ENCODE assay signal across 30 cellular contexts in genomic region chr10:84314269-84314668, GRCh38. TPM values are rescaled to one million over a fixed set of nuclear protein-coding genes. Genes with fewer than 3 reads are reported as not detected.
DNase-seq lines count a peak whose midpoint lies in the region; ATAC-seq and TF ChIP-seq lines count a peak whose summit lies in the region.
"Had no signal": no experiment of that assay in that cellular context is flagged by ENCODE, and none has a peak within 500 bp of the region (broad histone marks: within the 10 kb centered on the region; RNA-seq: fewer than 3 reads in every experiment).

No MANE protein-coding gene starts in this region.

- no peak overlapping the region for H3K4me2 ChIP-seq in DND-41 (ENCODE audit: insufficient read depth, low read length)
- H3K4me2 ChIP-seq in trophoblast cell (ENCODE audit: low read length): no peak overlapping the region
- H3K4me2 ChIP-seq: smooth muscle cell had no signal

- H4K8ac ChIP-seq in trophoblast cell (ENCODE audit: low read depth, low read length): no peak overlapping the region

- POLR2A ChIA-PET in Panc1 (lab: Charles Lee): no interaction called here

- no peaks in the 10 kb centered on the region for H3K36me3 ChIP-seq in DND-41 (ENCODE audit: insufficient read depth, low read length)
- H3K36me3 ChIP-seq in Panc1 (ENCODE audit: control insufficient read depth, insufficient read depth, low read length): no peaks in the 10 kb centered on the region
- H3K36me3 ChIP-seq in trophoblast cell (ENCODE audit: control insufficient read depth in 1 of 2, insufficient read depth in 2 of 2, low read length in 2 of 2): no peaks in the 10 kb centered on the region
- H3K36me3 ChIP-seq: thoracic aorta, vagina had no signal

- H3K27ac Mint-ChIP-seq in endothelial cell (ENCODE audit: unreplicated experiment): peak overlapping the region; percentile 39
- H3K27ac Mint-ChIP-seq: activated naive CD8-positive, alpha-beta T cell; B cell; CD4-positive, alpha-beta memory T cell; T-helper 17 cell had no signal

- H2BK12ac ChIP-seq in trophoblast cell (ENCODE audit: low read length): peak overlapping the region; percentile 93

- H3K9ac ChIP-seq in DND-41 (ENCODE audit: low read depth, low read length) (no peak overlapping the region), trophoblast cell (ENCODE audit: low read length) (no peak overlapping the region)

- peak overlapping the region; percentile 7 for H3K14ac ChIP-seq in trophoblast cell (ENCODE audit: low read length)

- H3K4me1 Mint-ChIP-seq in endothelial cell (ENCODE audit: unreplicated experiment): peaks cover 12% of the 10 kb centered on the region

- DNase-seq in DND-41 (no peak), Panc1 (ENCODE audit: low read depth, low spot score) (no peak), endothelial cell (ENCODE audit: low spot score) (no peak), trophoblast cell (no peak), DMS53 (lab: John Stamatoyannopoulos, UW) (no peak), NCI-H2081 treated with DMSO at 0.1 percent for 48 hours (lab: John Stamatoyannopoulos, UW) (no peak)
- DNase-seq in activated CD4-positive, alpha-beta T cell treated with anti-CD3 and anti-CD28 coated beads for 1 hour: no peak
- DNase-seq in activated CD4-positive, alpha-beta T cell treated with anti-CD3 and anti-CD28 coated beads for 4 hours: no peak
- DNase-seq: ACHN; activated CD4-positive, CD25-positive, alpha-beta regulatory T cell treated with anti-CD3 and anti-CD28 coated beads, Interleukin-2, amount 50 U/mL, for 72 hours; activated CD8-positive, alpha-beta memory T cell treated with anti-CD3 and anti-CD28 coated beads for 24 hours; activated effector memory CD4-positive, alpha-beta T cell treated with anti-CD3 and anti-CD28 coated beads, Interleukin-2, amount 50 U/mL, for 16 hours; activated T-cell treated with anti-CD3 and anti-CD28 coated beads for 4 hours; aorta; CD4-positive, alpha-beta memory T cell; DMS 273 treated with DMSO at 0.1 percent for 48 hours; NCI-H146; NCI-H82; right cardiac atrium; RPMI8226; T-helper 17 cell had no signal

- H3K79me1 ChIP-seq in trophoblast cell (ENCODE audit: low read length): peaks cover 4% of the 10 kb centered on the region

- peak overlapping the region; percentile 7 for H4K12ac ChIP-seq in trophoblast cell (ENCODE audit: low read depth, low read length)

- BruUV-seq in Panc1 (replicated peaks; lab: Mats Ljungman, UMichigan): no TSS peak

- H3K27me3 ChIP-seq in DND-41 (ENCODE audit: insufficient read depth, low read length, poor library complexity) (no peaks in the 10 kb centered on the region), Panc1 (ENCODE audit: control insufficient read depth, insufficient read depth, low read length) (no peaks in the 10 kb centered on the region), trophoblast cell (ENCODE audit: insufficient read depth, low read length) (no peaks in the 10 kb centered on the region)
- H3K27me3 ChIP-seq: vagina had no signal

- no peaks in the 10 kb centered on the region for H3K27me3 Mint-ChIP-seq in endothelial cell (ENCODE audit: unreplicated experiment)
- H3K27me3 Mint-ChIP-seq: activated naive CD8-positive, alpha-beta T cell; B cell; CD4-positive, alpha-beta memory T cell had no signal

- H3K36me3 Mint-ChIP-seq in endothelial cell (ENCODE audit: low read depth, unreplicated experiment): no peaks in the 10 kb centered on the region
- H3K36me3 Mint-ChIP-seq: activated naive CD8-positive, alpha-beta T cell; CD4-positive, alpha-beta memory T cell had no signal

- H3K4me1 ChIP-seq in DND-41 (ENCODE audit: insufficient read depth, low read length) (peaks cover 18% of the 10 kb centered on the region), Panc1 (ENCODE audit: control insufficient read depth, insufficient read depth, low read length) (no peaks in the 10 kb centered on the region), trophoblast cell (ENCODE audit: control insufficient read depth in 1 of 2, insufficient read depth in 2 of 2, low read length in 2 of 2) (peaks cover 4 to 6% of the 10 kb centered on the region in 2 experiments)
- H3K4me1 ChIP-seq: vagina had no signal

- intact Hi-C loops in Panc1 (cut with micrococcal nuclease; ENCODE audit: unreplicated experiment): no loop called here

- H2BK120ac ChIP-seq in trophoblast cell (ENCODE audit: insufficient read depth, low read length, poor library complexity): peak overlapping the region; percentile 29

- no peaks in the 10 kb centered on the region for H3K9me3 Mint-ChIP-seq in endothelial cell (ENCODE audit: unreplicated experiment)
- H3K9me3 Mint-ChIP-seq: CD4-positive, alpha-beta memory T cell; stimulated activated naive CD8-positive, alpha-beta T cell treated with anti-CD3 and anti-CD28 coated beads, Interleukin-15, Interleukin-2, amounts not matched to agents 100 ng/mL and 50 ng/mL, for 24 hours had no signal

- CTCF ChIA-PET in Panc1 (lab: Charles Lee): no interaction called here

- H3K79me2 ChIP-seq in DND-41 (ENCODE audit: insufficient read depth, low read length) (no peaks in the 10 kb centered on the region), trophoblast cell (ENCODE audit: control insufficient read depth, insufficient read depth, low read length, poor library complexity) (no peaks in the 10 kb centered on the region)

- peak overlapping the region; percentile 92 for H3K18ac ChIP-seq in trophoblast cell (ENCODE audit: low read length)

- H3K4ac ChIP-seq in trophoblast cell (ENCODE audit: low read depth, low read length): no peak overlapping the region

- no peak overlapping the region for H3K4me3 Mint-ChIP-seq in endothelial cell (ENCODE audit: unreplicated experiment)
- H3K4me3 Mint-ChIP-seq: activated naive CD8-positive, alpha-beta T cell; B cell; CD4-positive, alpha-beta memory T cell; stimulated activated naive CD8-positive, alpha-beta T cell treated with anti-CD3 and anti-CD28 coated beads, Interleukin-15, Interleukin-2, amounts not matched to agents 100 ng/mL and 50 ng/mL, for 24 hours; T-helper 17 cell had no signal

- no peak for TF ChIP-seq CTCF in DND-41 (IDR thresholded peaks at IDR 0.05; ENCODE audit: borderline replicate concordance, extremely low read depth, low read length, poor library complexity, severe bottlenecking)
- TF ChIP-seq CTCF in Panc1 (IDR thresholded peaks at IDR 0.05): no peak
- no peak for TF ChIP-seq CTCF in endothelial cell (IDR thresholded peaks at IDR 0.05; ENCODE audit: unreplicated experiment)

- no CpG with 5 or more reads among the region's 4 CpGs for WGBS in trophoblast cell (ENCODE audit: extremely low coverage, insufficient coverage, insufficient read length)

- no peaks in the 10 kb centered on the region for H4K20me1 ChIP-seq in DND-41 (ENCODE audit: insufficient read depth, low read length)

- H2AFZ ChIP-seq in DND-41 (ENCODE audit: low read depth, low read length) (no peak overlapping the region), trophoblast cell (ENCODE audit: insufficient read depth, low read length, poor library complexity) (no peak overlapping the region)

- ATAC-seq in DND-41 (ENCODE audit: insufficient read depth, low read depth) (peak; percentile 39; the same call in 1 of the 3 replicates), Panc1 (peak; percentile 48; the same call in 1 of the 2 replicates)
- ATAC-seq: left lobe of liver, right cardiac atrium, T-helper 17 cell had no signal

- H3K4me3 ChIP-seq in DND-41 (ENCODE audit: low read depth in 1 of 2, low read length in 2 of 2) (no peak overlapping the region), Panc1 (ENCODE audit: low read depth in 2 of 2, low read length in 2 of 2) (no peak overlapping the region), trophoblast cell (ENCODE audit: low read depth, low read length) (no peak overlapping the region)
- H3K4me3 ChIP-seq: SK-N-MC, smooth muscle cell, thoracic aorta, vagina had no signal

- H2AK5ac ChIP-seq in trophoblast cell (ENCODE audit: low read length): peak overlapping the region; percentile 69

- no peak overlapping the region for H2BK5ac ChIP-seq in trophoblast cell (ENCODE audit: low read depth, low read length, poor library complexity)

- no peak overlapping the region for H3K23ac ChIP-seq in trophoblast cell (ENCODE audit: low read length)

- H3K27ac ChIP-seq in DND-41 (ENCODE audit: low read length) (no peak overlapping the region), Panc1 (ENCODE audit: low read length) (no peak overlapping the region), trophoblast cell (ENCODE audit: low read depth, low read length) (no peak overlapping the region)
- H3K27ac ChIP-seq: epithelial cell of prostate, SK-N-MC, thoracic aorta, vagina had no signal

- H3K9me3 ChIP-seq in DND-41 (ENCODE audit: insufficient read depth, low read length, severe bottlenecking): no peaks in the 10 kb centered on the region
- no peaks in the 10 kb centered on the region for H3K9me3 ChIP-seq in Panc1 (ENCODE audit: control insufficient read depth, insufficient read depth, low read depth, low read length)
- peaks cover 2% of the 10 kb centered on the region for H3K9me3 ChIP-seq in trophoblast cell (ENCODE audit: insufficient read depth, low read depth, low read length)
- H3K9me3 ChIP-seq: thoracic aorta, vagina had no signal

- in situ Hi-C loops in Panc1 (cut with HindIII; ENCODE audit: low pct_unique_long_range_greater_than_20kb, low sequenced_read_pairs): no loop called here

- peak overlapping the region; percentile 78 for H4K91ac ChIP-seq in trophoblast cell (ENCODE audit: low read depth, low read length)

RNA-seq across cellular contexts. Expression of gene CCSER2, which starts 14.1 kb away (rescaled TPM):
- total RNA-seq in Panc1 (2021; ENCODE audit: unreplicated experiment) (63.7 TPM), endothelial cell (ENCODE audit: unreplicated experiment) (80.2 TPM)
- polyA plus RNA-seq in Panc1 (2012; ENCODE audit: insufficient read length): 19.6 TPM
- polyA plus RNA-seq in trophoblast cell (2013): 148 and 154 TPM in 2 replicates
